9 cellular contexts compared by ENCODE assay signal in the genomic region with DNA sequence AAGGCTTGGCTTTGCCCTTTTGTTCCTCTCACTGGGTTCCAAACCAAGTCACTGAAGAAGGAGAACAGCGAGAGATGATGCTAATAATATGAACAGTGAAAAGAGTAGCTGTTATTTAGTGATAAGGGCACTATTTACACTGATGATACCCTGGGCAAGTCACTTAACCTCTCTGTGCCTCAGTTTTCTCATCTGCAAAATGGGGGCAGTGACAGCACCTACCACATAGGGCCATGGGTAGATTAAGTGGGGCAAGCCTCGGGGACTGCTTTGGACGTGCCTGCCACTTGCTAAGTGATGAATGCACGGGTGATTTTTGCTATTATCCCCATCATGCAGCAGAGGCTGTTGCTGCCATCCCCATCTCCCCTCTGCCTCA. TPM values are rescaled to one million over a fixed set of nuclear protein-coding genes. Genes with fewer than 3 reads are reported as not detected.
"Had no signal": no experiment of that assay in that cellular context is flagged by ENCODE, and none has a peak within 500 bp of the region (broad histone marks: within the 10 kb centered on the region; RNA-seq: fewer than 3 reads in every experiment).

No MANE protein-coding gene starts in this region.

- DNase-seq: GM23248, GOT3, HFFc6 had no signal

- H3K4me3 Mint-ChIP-seq: HFFc6, IgD-negative memory B cell had no signal

- ATAC-seq: HCT116 had no signal

- H3K4me1 ChIP-seq: HAP-1 had no signal

- H3K9me3 Mint-ChIP-seq: HFFc6, IgD-negative memory B cell had no signal

- H3K27ac ChIP-seq: GM23248, HL-60, KMS-11 had no signal

- H3K9ac ChIP-seq: GM23248, KMS-11 had no signal

- H3K27me3 Mint-ChIP-seq: IgD-negative memory B cell had no signal

- H3K9me3 ChIP-seq: HAP-1 had no signal

- H3K4me3 ChIP-seq: GM23248, HAP-1 had no signal

- H3K27ac Mint-ChIP-seq: HFFc6, IgD-negative memory B cell had no signal

- H2AFZ ChIP-seq: GM23248 had no signal

- H3K4me2 ChIP-seq: KMS-11 had no signal

RNA-seq across cellular contexts. Expression of a gene that starts 22.1 kb away (rescaled TPM):
- total RNA-seq: HT1080 had no signal
